ENCODE assay signal across 12 cellular contexts in genomic region chr7:88151119-88151790, GRCh38.
"Had no signal": no experiment of that assay in that cellular context is flagged by ENCODE, and none has a peak within 500 bp of the region (broad histone marks: within the 10 kb centered on the region; RNA-seq: fewer than 3 reads in every experiment).

No MANE protein-coding gene starts in this region.

- H3K27ac ChIP-seq: coronary artery, neutrophil, right atrium auricular region had no signal

- H3K9me3 ChIP-seq: neutrophil, right atrium auricular region had no signal

- H3K36me3 ChIP-seq: neutrophil, right atrium auricular region had no signal

- DNase-seq: effector CD8-positive, alpha-beta T cell; foreskin melanocyte; hippocampal formation; left colon; naive thymus-derived CD4-positive, alpha-beta T cell; small intestine; stimulated activated CD4-positive, alpha-beta T cell treated with anti-CD3 and anti-CD28 coated beads, Interleukin-12 subunit alpha, Interleukin-12 subunit beta, amount 100 ng/mL, for 4 hours; stimulated activated naive CD4-positive, alpha-beta T cell treated with Interleukin-2 at 50 U/mL for 16 hours; trophoblast cell had no signal

- H3K27me3 ChIP-seq: neutrophil, right atrium auricular region had no signal

- FAIRE-seq: small intestine had no signal

- H3K4me3 ChIP-seq: coronary artery, right atrium auricular region had no signal
